12 cellular contexts compared by ENCODE assay signal in genomic region chr21:34907783-34908423, GRCh38.
A peak's percentile ranks its signal among the peaks of the same experiment; 100 is the strongest.
DNase-seq lines count a peak whose midpoint lies in the region; ATAC-seq and TF ChIP-seq lines count a peak whose summit lies in the region.
"Had no signal": no experiment of that assay in that cellular context is flagged by ENCODE, and none has a peak within 500 bp of the region (broad histone marks: within the 10 kb centered on the region; RNA-seq: fewer than 3 reads in every experiment).

No MANE protein-coding gene starts in this region.

- peak; percentile 31 for TF ChIP-seq POLR2A in erythroblast (IDR thresholded peaks at IDR 0.05; ENCODE audit: low read length)

- DNase-seq in stimulated activated naive CD8-positive, alpha-beta T cell treated with anti-CD3 and anti-CD28 coated beads, Interleukin-15, Interleukin-2, amounts not matched to agents 100 U/mL and 50 U/mL, for 24 hours, result no peak
- DNase-seq in NOMO-1 treated with DMSO at 0.1 percent for 48 hours (lab: John Stamatoyannopoulos, UW; ENCODE audit: unreplicated experiment), result peak; percentile 85
- DNase-seq in erythroblast (lab: John Stamatoyannopoulos, UW), result peak in 1 of 2 experiments; percentile 58
- DNase-seq in GM19238 (ENCODE audit: insufficient read length, low spot score), result no peak
- no peak for DNase-seq in ecto neural progenitor cell (ENCODE audit: low spot score)
- DNase-seq: activated gamma-delta T cell, foreskin keratinocyte, NCI-H1105 had no signal

- H3K4me3 Mint-ChIP-seq in stimulated activated naive CD8-positive, alpha-beta T cell treated with anti-CD3 and anti-CD28 coated beads, Interleukin-15, Interleukin-2, amounts not matched to agents 100 ng/mL and 50 ng/mL, for 24 hours, result peak overlapping the region; percentile 40
- H3K4me3 Mint-ChIP-seq: WTC11 had no signal

- H3K36me3 Mint-ChIP-seq in stimulated activated naive CD8-positive, alpha-beta T cell treated with anti-CD3 and anti-CD28 coated beads, Interleukin-15, Interleukin-2, amounts not matched to agents 100 ng/mL and 50 ng/mL, for 24 hours (ENCODE audit: low read depth), result no peaks in the 10 kb centered on the region
- H3K36me3 Mint-ChIP-seq: WTC11 had no signal

- H3K27ac Mint-ChIP-seq in stimulated activated naive CD8-positive, alpha-beta T cell treated with anti-CD3 and anti-CD28 coated beads, Interleukin-15, Interleukin-2, amounts not matched to agents 100 ng/mL and 50 ng/mL, for 24 hours, result peak overlapping the region; percentile 51
- H3K27ac Mint-ChIP-seq: WTC11 had no signal

- no peaks in the 10 kb centered on the region for H3K27me3 Mint-ChIP-seq in stimulated activated naive CD8-positive, alpha-beta T cell treated with anti-CD3 and anti-CD28 coated beads, Interleukin-15, Interleukin-2, amounts not matched to agents 100 ng/mL and 50 ng/mL, for 24 hours

- no peaks in the 10 kb centered on the region for H3K9me3 Mint-ChIP-seq in stimulated activated naive CD8-positive, alpha-beta T cell treated with anti-CD3 and anti-CD28 coated beads, Interleukin-15, Interleukin-2, amounts not matched to agents 100 ng/mL and 50 ng/mL, for 24 hours
- H3K9me3 Mint-ChIP-seq: WTC11 had no signal

- H3K4me1 Mint-ChIP-seq in stimulated activated naive CD8-positive, alpha-beta T cell treated with anti-CD3 and anti-CD28 coated beads, Interleukin-15, Interleukin-2, amounts not matched to agents 100 ng/mL and 50 ng/mL, for 24 hours (ENCODE audit: low read depth), result peaks cover 77% of the 10 kb centered on the region

- ATAC-seq in stimulated activated naive CD8-positive, alpha-beta T cell treated with anti-CD3 and anti-CD28 coated beads, Interleukin-15, Interleukin-2, amounts not matched to agents 100 U/mL and 50 U/mL, for 24 hours, result no peak
- ATAC-seq in GM19324 (IDR thresholded peaks at IDR 0.05; ENCODE audit: low FRiP score, unreplicated experiment) (no peak), GM21367 (IDR thresholded peaks at IDR 0.05; ENCODE audit: unreplicated experiment) (no peak)
- ATAC-seq: foreskin keratinocyte, WTC11 had no signal
